22 cellular contexts compared by ENCODE assay signal in the genomic region with DNA sequence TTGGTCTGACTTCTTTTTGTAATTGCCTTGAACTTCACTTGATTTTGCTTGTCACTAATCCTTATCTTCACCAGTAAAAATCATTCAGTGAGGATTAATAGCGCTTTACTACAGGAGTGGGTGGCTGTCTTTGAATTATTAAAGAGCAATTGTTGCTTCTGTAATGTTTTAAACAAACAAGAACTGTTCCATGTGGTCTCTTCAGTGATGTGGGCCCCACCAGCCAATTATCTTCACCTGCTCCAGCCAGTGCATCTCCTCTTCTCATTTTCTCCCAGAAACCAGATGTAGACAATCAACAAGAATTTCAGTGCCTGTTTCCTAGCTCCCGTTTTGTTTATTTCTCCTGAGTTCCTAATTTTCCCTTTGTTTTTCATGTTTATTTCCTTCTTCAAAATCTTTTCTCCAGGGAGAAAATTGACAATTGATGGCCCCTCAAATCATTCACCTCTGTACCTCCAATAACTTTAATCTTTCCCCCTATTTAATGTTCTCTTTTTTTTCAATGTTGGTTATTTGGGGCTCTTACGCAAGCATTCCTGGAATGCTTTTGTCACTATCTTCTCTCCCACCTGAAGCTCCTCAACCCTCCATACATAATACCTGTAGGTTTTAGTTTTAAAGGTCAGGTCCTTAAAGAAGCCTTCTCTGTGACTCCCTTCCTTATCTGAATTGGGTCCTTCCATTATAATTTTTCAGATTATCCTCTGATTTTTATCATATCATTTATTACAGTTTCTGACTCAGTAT.
A peak's percentile ranks its signal among the peaks of the same experiment; 100 is the strongest.
DNase-seq lines count a peak whose midpoint lies in the region; ATAC-seq and TF ChIP-seq lines count a peak whose summit lies in the region.
"Had no signal": no experiment of that assay in that cellular context is flagged by ENCODE, and none has a peak within 500 bp of the region (broad histone marks: within the 10 kb centered on the region; RNA-seq: fewer than 3 reads in every experiment).

No MANE protein-coding gene starts in this region.

- TF ChIP-seq CTCF in IMR-90 (conservative IDR thresholded peaks at IDR 0.05; ENCODE audit: low read depth, low read length) (no peak), WTC11 (IDR thresholded peaks at IDR 0.05) (no peak), mesothelial cell of epicardium (IDR thresholded peaks at IDR 0.05; ENCODE audit: unreplicated experiment) (no peak)

- H3K27ac ChIP-seq in IMR-90 (ENCODE audit: insufficient read depth, low read length), result no peak overlapping the region
- H3K27ac ChIP-seq: breast epithelium, ovary, tibial artery had no signal

- H3K36me3 ChIP-seq in IMR-90 (ENCODE audit: control insufficient read depth, insufficient read depth, low read length), result no peaks in the 10 kb centered on the region
- H3K36me3 ChIP-seq: breast epithelium, ovary had no signal

- no peaks in the 10 kb centered on the region for H4K20me1 ChIP-seq in IMR-90 (ENCODE audit: insufficient read depth, low read length)

- dilution Hi-C loops in IMR-90 (cut with HindIII; ENCODE audit: low sequenced_read_pairs, unreplicated experiment), result no loop called here

- BruUV-seq in IMR-90 (replicated peaks; lab: Mats Ljungman, UMichigan), result no TSS peak

- peaks cover 3% of the 10 kb centered on the region in 2 experiments; a peak in 1 of 4 replicates for H3K79me1 ChIP-seq in IMR-90 (ENCODE audit: low read depth in 1 of 2, low read length in 2 of 2)

- H3K27me3 ChIP-seq in IMR-90 (ENCODE audit: control insufficient read depth, insufficient read depth, low read length), result no peaks in the 10 kb centered on the region
- H3K27me3 ChIP-seq: breast epithelium, ovary, tibial artery had no signal

- H3K9me3 ChIP-seq in IMR-90 (ENCODE audit: control insufficient read depth, insufficient read depth, low read length), result peaks cover 6% of the 10 kb centered on the region; the same call in 1 of the 2 replicates
- H3K9me3 ChIP-seq: breast epithelium, ovary had no signal

- ATAC-seq in IMR-90 (ENCODE audit: low read depth) (no peak), WTC11 (peak; percentile 84)
- ATAC-seq: Panc1 had no signal

- no peak overlapping the region for H3K18ac ChIP-seq in IMR-90 (ENCODE audit: low read depth, low read length)

- TF ChIP-seq POLR2A in IMR-90 (IDR thresholded peaks at IDR 0.05; ENCODE audit: low read depth, low read length), result no peak

- no peaks in the 10 kb centered on the region for H3K27me3 Mint-ChIP-seq in WTC11 (ENCODE audit: low read depth)
- H3K27me3 Mint-ChIP-seq in mesothelial cell of epicardium (ENCODE audit: low read depth), result no peaks in the 10 kb centered on the region
- H3K27me3 Mint-ChIP-seq: activated naive CD8-positive, alpha-beta T cell treated with anti-CD3 and anti-CD28 coated beads, Interleukin-2, amount 10 ng/mL, durations not matched to agents 7 days and 5 days; B cell; dendritic cell treated with granulocyte-macrophage colony-stimulating factor and Interleukin-4, amounts not matched to agents 40 ng/mL and 50 ng/mL, for 4 days had no signal

- CTCF ChIA-PET in IMR-90 (lab: Yijun Ruan, JAX), result no interaction called here
- CTCF ChIA-PET in WTC11 (lab: Charles Lee), result interaction anchor here (0.6 to 1.7 kb wide), 2 partner anchors 77 to 91 kb away, joined by 3 to 10 read pairs; no protein-coding TSS in a partner anchor

- no peak overlapping the region for H2AK5ac ChIP-seq in IMR-90 (ENCODE audit: low read depth, low read length)

- no peak overlapping the region for H3K4me2 ChIP-seq in IMR-90 (ENCODE audit: low read depth, low read length)

- no peak overlapping the region for H3K4me3 Mint-ChIP-seq in WTC11
- H3K4me3 Mint-ChIP-seq in mesothelial cell of epicardium, result no peak overlapping the region
- H3K4me3 Mint-ChIP-seq: activated T-helper 1 cell treated with anti-CD3 and anti-CD28 coated beads, Interleukin-12 subunit alpha, Interleukin-12 subunit beta, Interleukin-2, Interleukin-4 antibody, amounts not matched to agents 30 ng/mL and 10 ng/mL and 1 ng/mL, durations not matched to agents 14 hours and 24 hours and 36 hours; B cell; dendritic cell treated with granulocyte-macrophage colony-stimulating factor and Interleukin-4, amounts not matched to agents 40 ng/mL and 50 ng/mL, for 4 days; T-helper 2 cell treated with Interferon-gamma antibody and Interleukin-4, amounts not matched to agents 5 μg/mL and 100 μg/mL, for 36 hours had no signal

- H3K9ac ChIP-seq in IMR-90 (ENCODE audit: low read depth, low read length), result no peak overlapping the region

- H3K9me1 ChIP-seq in IMR-90 (ENCODE audit: insufficient read depth, low read length), result no peaks in the 10 kb centered on the region

- no peak overlapping the region for H3K4ac ChIP-seq in IMR-90 (ENCODE audit: low read depth, low read length)

- H3K4me1 Mint-ChIP-seq in WTC11 (peaks cover 40% of the 10 kb centered on the region), mesothelial cell of epicardium (peaks cover 17% of the 10 kb centered on the region)
- H3K4me1 Mint-ChIP-seq: B cell had no signal

- no peak overlapping the region for H2AFZ ChIP-seq in IMR-90 (replicated peaks; ENCODE audit: low read length, poor library complexity)

- H2BK20ac ChIP-seq in IMR-90 (ENCODE audit: low read depth, low read length), result no peak overlapping the region

- no peak overlapping the region for H2BK120ac ChIP-seq in IMR-90 (ENCODE audit: low read depth, low read length)

- peak overlapping the region; percentile 79 for H3K27ac Mint-ChIP-seq in WTC11
- peak overlapping the region; percentile 44 for H3K27ac Mint-ChIP-seq in mesothelial cell of epicardium
- H3K27ac Mint-ChIP-seq: activated naive CD8-positive, alpha-beta T cell treated with anti-CD3 and anti-CD28 coated beads, Interleukin-2, amount 10 ng/mL, durations not matched to agents 7 days and 5 days; B cell; dendritic cell treated with granulocyte-macrophage colony-stimulating factor and Interleukin-4, amounts not matched to agents 40 ng/mL and 50 ng/mL, for 4 days; T-helper 2 cell treated with Interferon-gamma antibody and Interleukin-4, amounts not matched to agents 5 μg/mL and 100 μg/mL, for 36 hours had no signal

- no peak overlapping the region for H3K14ac ChIP-seq in IMR-90 (replicated peaks; ENCODE audit: low read depth, low read length)

- H2AK9ac ChIP-seq in IMR-90 (replicated peaks; ENCODE audit: low read depth, low read length, poor library complexity), result no peak overlapping the region

- H4K8ac ChIP-seq in IMR-90 (ENCODE audit: low read depth in 2 of 2, low read length in 2 of 2), result no peak overlapping the region

- POLR2A ChIA-PET in IMR-90 (lab: Charles Lee; ENCODE audit: unreplicated experiment) (no interaction called here), WTC11 (lab: Charles Lee) (interaction anchor here (0.5 kb wide), 1 partner anchor 14 kb away, joined by 10 read pairs; no protein-coding TSS in a partner anchor)

- H3K36me3 Mint-ChIP-seq in WTC11 (peaks cover 14% of the 10 kb centered on the region), mesothelial cell of epicardium (peaks cover 30% of the 10 kb centered on the region)

- no peak overlapping the region for H2BK15ac ChIP-seq in IMR-90 (ENCODE audit: low read depth, low read length)

- in situ Hi-C loops in IMR-90 (cut with MboI; ENCODE audit: low sequenced_read_pairs), result no loop called here

- H4K5ac ChIP-seq in IMR-90 (ENCODE audit: low read depth, low read length), result no peak overlapping the region

- no peaks in the 10 kb centered on the region for H3K4me1 ChIP-seq in IMR-90 (ENCODE audit: control insufficient read depth, insufficient read depth, low read length)
- H3K4me1 ChIP-seq: breast epithelium, tibial artery had no signal

- no peak overlapping the region for H3K56ac ChIP-seq in IMR-90 (ENCODE audit: extremely low read depth, insufficient read depth, low read length)

- 33% methylated on average over 1 of the region's 3 CpGs; no CpG with 5 or more reads in 1 of the 2 experiments for WGBS in IMR-90 (ENCODE audit: extremely low coverage in 2 of 2, insufficient read length in 1 of 2), 2 experiments

- intact Hi-C loops in IMR-90 (cut with micrococcal nuclease), result no loop called here

- peak; percentile 25 for DNase-seq in D341Med (ENCODE audit: low spot score)
- no peak for DNase-seq in IMR-90
- DNase-seq in WTC11 (ENCODE audit: low spot score), result no peak
- DNase-seq in mesothelial cell of epicardium (ENCODE audit: low spot score in 2 of 2, unreplicated experiment in 2 of 2), result no peak
- no peak for DNase-seq in activated gamma-delta T cell treated with Interleukin-2 at 50 U/mL for 16 hours
- no peak for DNase-seq in NCI-H2107 (lab: John Stamatoyannopoulos, UW)
- DNase-seq in SIG-M5 (lab: John Stamatoyannopoulos, UW), result no peak
- DNase-seq: activated CD4-positive, CD25-positive, alpha-beta regulatory T cell; activated CD8-positive, alpha-beta memory T cell treated with anti-CD3 and anti-CD28 coated beads for 24 hours; activated naive CD8-positive, alpha-beta T cell treated with anti-CD3 and anti-CD28 coated beads, Interleukin-2, amount 10 ng/mL, durations not matched to agents 7 days and 5 days; H7; NCI-H69; ovary; stimulated activated naive CD4-positive, alpha-beta T cell treated with Interleukin-2 at 50 U/mL for 16 hours; tibial artery had no signal

- H3K9me3 Mint-ChIP-seq in WTC11 (peaks cover 6% of the 10 kb centered on the region), mesothelial cell of epicardium (peaks cover 19% of the 10 kb centered on the region)
- H3K9me3 Mint-ChIP-seq: activated T-helper 1 cell treated with anti-CD3 and anti-CD28 coated beads, Interleukin-12 subunit alpha, Interleukin-12 subunit beta, Interleukin-2, Interleukin-4 antibody, amounts not matched to agents 30 ng/mL and 10 ng/mL and 1 ng/mL, durations not matched to agents 14 hours and 24 hours and 36 hours; dendritic cell treated with granulocyte-macrophage colony-stimulating factor and Interleukin-4, amounts not matched to agents 40 ng/mL and 50 ng/mL, for 4 days; T-helper 2 cell treated with Interferon-gamma antibody and Interleukin-4, amounts not matched to agents 5 μg/mL and 100 μg/mL, for 36 hours had no signal

- no peak for TF ChIP-seq RAD21 in IMR-90 (IDR thresholded peaks at IDR 0.05; ENCODE audit: low read length)

- no peak overlapping the region for H2BK5ac ChIP-seq in IMR-90 (ENCODE audit: low read depth, low read length, poor library complexity, severe bottlenecking)

- H3K23ac ChIP-seq in IMR-90 (ENCODE audit: low read depth, low read length), result no peak overlapping the region

- no peak overlapping the region for H4K91ac ChIP-seq in IMR-90 (ENCODE audit: insufficient read depth, low read depth, low read length)

- H3K4me3 ChIP-seq in IMR-90 (ENCODE audit: insufficient read depth, low read depth, low read length), result no peak overlapping the region
- H3K4me3 ChIP-seq: breast epithelium, lung, ovary, tibial artery had no signal

TF ChIP-seq in IMR-90, 13 proteins besides CTCF, POLR2A, EP300 and RAD21 (continues in another document):
- TF ChIP-seq CEBPB (IDR thresholded peaks at IDR 0.05; ENCODE audit: low read depth, low read length), result peak; percentile 33; the same call in 1 of the 2 replicates

TF ChIP-seq in WTC11, 78 proteins besides CTCF, POLR2A, EP300 and RAD21:
- TF ChIP-seq ZNF671 (CRISPR knock-in tag; IDR thresholded peaks at IDR 0.05), result no peak
